8 cellular contexts compared by ENCODE assay signal in genomic region chr22:29581799-29582198, GRCh38. TPM values are rescaled to one million over a fixed set of nuclear protein-coding genes. Genes with fewer than 3 reads are reported as not detected.
A peak's percentile ranks its signal among the peaks of the same experiment; 100 is the strongest.
DNase-seq lines count a peak whose midpoint lies in the region; ATAC-seq and TF ChIP-seq lines count a peak whose summit lies in the region.

No MANE protein-coding gene starts in this region.

- H3K4me3 Mint-ChIP-seq in naive thymus-derived CD8-positive, alpha-beta T cell: peak overlapping the region; percentile 90 to 97 (median 94)

- H4K8ac ChIP-seq in neuronal stem cell (ENCODE audit: low read depth, low read length): no peak overlapping the region

- no peak overlapping the region for H3K23ac ChIP-seq in neuronal stem cell (ENCODE audit: low read depth, low read length, poor library complexity)

- H3K27ac ChIP-seq in Karpas-422 (ENCODE audit: low read length): no peak overlapping the region
- no peak overlapping the region for H3K27ac ChIP-seq in heart right ventricle
- H3K27ac ChIP-seq in neuronal stem cell (replicated peaks; ENCODE audit: low read length): no peak overlapping the region

- H3K4me2 ChIP-seq in Karpas-422 (ENCODE audit: low read depth, low read length, poor library complexity, severe bottlenecking) (peak overlapping the region; percentile 80), neuronal stem cell (ENCODE audit: insufficient read depth, low read length, poor library complexity, severe bottlenecking) (no peak overlapping the region)

- POLR2A ChIA-PET in naive thymus-derived CD8-positive, alpha-beta T cell (lab: Charles Lee): interaction anchor here (0.7 to 4.4 kb wide), 9 partner anchors 8 to 1011 kb away, joined by 3 to 32 read pairs (median 6); partner anchors contain the start of genes MTMR3 and THOC5

- peaks cover 10% of the 10 kb centered on the region for H3K79me1 ChIP-seq in neuronal stem cell (ENCODE audit: low read depth, low read length)

- H3K36me3 Mint-ChIP-seq in activated naive CD4-positive, alpha-beta T cell treated with anti-CD3 and anti-CD28 coated beads, Interleukin-2, amount 50 U/mL, for 72 hours: peaks cover 0 to 7% of the 10 kb centered on the region in 2 donors
- no peaks in the 10 kb centered on the region for H3K36me3 Mint-ChIP-seq in naive thymus-derived CD8-positive, alpha-beta T cell

- no peak overlapping the region for H4K91ac ChIP-seq in neuronal stem cell (ENCODE audit: low read depth, low read length, poor library complexity)

- H3K27me3 ChIP-seq in Karpas-422 (ENCODE audit: low read length): no peaks in the 10 kb centered on the region
- H3K27me3 ChIP-seq in heart right ventricle: no peaks in the 10 kb centered on the region
- H3K27me3 ChIP-seq in neuronal stem cell (ENCODE audit: control insufficient read depth in 3 of 3, insufficient read depth in 3 of 3, low read depth in 1 of 3, low read length in 3 of 3): no peaks in the 10 kb centered on the region

- H3K4ac ChIP-seq in neuronal stem cell (ENCODE audit: low read length): no peak overlapping the region

- peak overlapping the region; percentile 33; the same call in 1 of the 2 replicates for H3K9ac ChIP-seq in Karpas-422 (ENCODE audit: low read length)
- no peak overlapping the region for H3K9ac ChIP-seq in neuronal stem cell (ENCODE audit: low read depth, low read length, poor library complexity)

- H2BK15ac ChIP-seq in neuronal stem cell (ENCODE audit: low read length): no peak overlapping the region

- DNase-seq in DMS153 (lab: John Stamatoyannopoulos, UW): peak; percentile 78
- DNase-seq in Karpas-422: no peak
- DNase-seq in activated naive CD4-positive, alpha-beta T cell treated with anti-CD3 and anti-CD28 coated beads, Interleukin-2, amount 50 U/mL, for 72 hours (ENCODE audit: low spot score in 2 of 2): no peak
- no peak for DNase-seq in naive thymus-derived CD8-positive, alpha-beta T cell
- no peak for DNase-seq in kidney tubule cell (ENCODE audit: low spot score)
- no peak for DNase-seq in heart right ventricle
- DNase-seq in NCI-H2081 treated with DMSO at 0.1 percent for 48 hours (lab: John Stamatoyannopoulos, UW): no peak
- DNase-seq in neuronal stem cell (ENCODE audit: low spot score): no peak

- H3K36me3 ChIP-seq in Karpas-422 (ENCODE audit: insufficient read depth, low read length): no peaks in the 10 kb centered on the region
- no peaks in the 10 kb centered on the region for H3K36me3 ChIP-seq in heart right ventricle
- peaks cover 3 to 12% of the 10 kb centered on the region in 2 donors for H3K36me3 ChIP-seq in neuronal stem cell (replicated peaks in 1 of 2; ENCODE audit: control insufficient read depth in 2 of 2, insufficient read depth in 2 of 2, low read length in 2 of 2)

- H3K4me1 ChIP-seq in Karpas-422 (ENCODE audit: low read length) (peaks cover 12% of the 10 kb centered on the region), heart right ventricle (peaks cover 0 to 14% (median 4%) of the 10 kb centered on the region in 9 donors), neuronal stem cell (ENCODE audit: control insufficient read depth in 2 of 2, insufficient read depth in 1 of 2, low read depth in 1 of 2, low read length in 2 of 2) (peaks cover 6 to 11% of the 10 kb centered on the region in 2 donors)

- no peak for ATAC-seq in activated naive CD4-positive, alpha-beta T cell treated with anti-CD3 and anti-CD28 coated beads, Interleukin-2, amount 50 U/mL, for 72 hours
- ATAC-seq in naive thymus-derived CD8-positive, alpha-beta T cell: no peak
- ATAC-seq in heart right ventricle: no peak

- H3K4me3 ChIP-seq in Karpas-422 (ENCODE audit: low read length): peak overlapping the region; percentile 82
- peak overlapping the region in 2 of 10 donors; percentile 74 to 75 for H3K4me3 ChIP-seq in heart right ventricle
- peak overlapping the region in 1 of 2 donors; percentile 58 for H3K4me3 ChIP-seq in neuronal stem cell (ENCODE audit: low read length in 2 of 2)

- no peak overlapping the region for H3K14ac ChIP-seq in neuronal stem cell (ENCODE audit: low read length)

- H3K27me3 Mint-ChIP-seq in naive thymus-derived CD8-positive, alpha-beta T cell: no peaks in the 10 kb centered on the region

- no peak for TF ChIP-seq CTCF in heart right ventricle (IDR thresholded peaks at IDR 0.05)

- H3K18ac ChIP-seq in neuronal stem cell (ENCODE audit: low read length): no peak overlapping the region

- no peaks in the 10 kb centered on the region for H3K9me3 Mint-ChIP-seq in activated naive CD4-positive, alpha-beta T cell treated with anti-CD3 and anti-CD28 coated beads, Interleukin-2, amount 50 U/mL, for 72 hours
- H3K9me3 Mint-ChIP-seq in naive thymus-derived CD8-positive, alpha-beta T cell: no peaks in the 10 kb centered on the region

- no peak overlapping the region for H2AK5ac ChIP-seq in neuronal stem cell (ENCODE audit: low read depth, low read length)

- peaks cover 26% of the 10 kb centered on the region for H3K79me2 ChIP-seq in Karpas-422 (ENCODE audit: low read length)

- H3K9me3 ChIP-seq in Karpas-422 (ENCODE audit: low read length): no peaks in the 10 kb centered on the region
- H3K9me3 ChIP-seq in heart right ventricle: no peaks in the 10 kb centered on the region
- H3K9me3 ChIP-seq in neuronal stem cell (replicated peaks in 1 of 2; ENCODE audit: control insufficient read depth in 2 of 2, insufficient read depth in 1 of 2, low read depth in 1 of 2, low read length in 2 of 2): no peaks in the 10 kb centered on the region

- peak overlapping the region; percentile 37 to 90 for H3K27ac Mint-ChIP-seq in activated naive CD4-positive, alpha-beta T cell treated with anti-CD3 and anti-CD28 coated beads, Interleukin-2, amount 50 U/mL, for 72 hours
- peak overlapping the region in 6 of 10 donors; percentile 75 to 96 (median 94) for H3K27ac Mint-ChIP-seq in naive thymus-derived CD8-positive, alpha-beta T cell

- H2BK120ac ChIP-seq in neuronal stem cell (ENCODE audit: low read depth, low read length): no peak overlapping the region

- H2BK12ac ChIP-seq in neuronal stem cell (ENCODE audit: low read length): no peak overlapping the region

- WGBS in heart right ventricle, 2 donors: 88 to 90% methylated on average over 12 of the region's 12 CpGs
- WGBS in neuronal stem cell (ENCODE audit: extremely low coverage in 2 of 2, insufficient read length in 2 of 2, insufficient replicate concordance in 1 of 2), 2 donors: no CpG with 5 or more reads among the region's 12 CpGs

- no peaks in the 10 kb centered on the region for H3K9me2 ChIP-seq in Karpas-422 (replicated peaks; ENCODE audit: insufficient read depth, low read length)

- H4K20me1 ChIP-seq in Karpas-422 (ENCODE audit: insufficient read depth, low read depth, low read length): no peaks in the 10 kb centered on the region

- intact Hi-C loops in heart right ventricle (cut with DNase I): no loop called here

- H3K4me1 Mint-ChIP-seq in naive thymus-derived CD8-positive, alpha-beta T cell: peaks cover 12 to 25% (median 20%) of the 10 kb centered on the region in 4 donors

- H2AFZ ChIP-seq in Karpas-422 (ENCODE audit: low read length) (no peak overlapping the region), neuronal stem cell (ENCODE audit: low read length) (no peak overlapping the region)

- H2BK5ac ChIP-seq in neuronal stem cell (ENCODE audit: low read length): no peak overlapping the region

RNA-seq across cellular contexts. Expression of gene NIPSNAP1, which starts 0.9 kb away (rescaled TPM):
- total RNA-seq in Karpas-422 (2014; rRNA removed; shearing (Covaris generic); ENCODE audit: low replicate concordance): 75.9 and 100 TPM in 2 replicates
- 10 to 100 TPM; 64.3 to 74.7 TPM for total RNA-seq in activated naive CD4-positive, alpha-beta T cell treated with anti-CD3 and anti-CD28 coated beads, Interleukin-2, amount 50 U/mL, for 72 hours
- 10 to 100 TPM; 43.4 to 46.1 TPM for total RNA-seq in naive thymus-derived CD8-positive, alpha-beta T cell
- 10 to 100 TPM; 58.9 to 62.8 (median 59.6) TPM for polyA plus RNA-seq in naive thymus-derived CD8-positive, alpha-beta T cell
- total RNA-seq in heart right ventricle: 10 to 100 TPM; 14.9 to 27.3 (median 21.0) TPM
- 10 to 100 TPM; 13.8 to 16.5 TPM for polyA plus RNA-seq in heart right ventricle
- 268 TPM for polyA plus RNA-seq in neuronal stem cell (2013, experiment 1 of 2)
- polyA plus RNA-seq in neuronal stem cell (2013, experiment 2 of 2): 269 TPM

RNA-seq across cellular contexts. Expression of gene NF2, which starts 21.6 kb away (rescaled TPM):
- total RNA-seq in Karpas-422 (2014; rRNA removed; shearing (Covaris generic); ENCODE audit: low replicate concordance): 19.0 and 24.2 TPM in 2 replicates
- total RNA-seq in activated naive CD4-positive, alpha-beta T cell treated with anti-CD3 and anti-CD28 coated beads, Interleukin-2, amount 50 U/mL, for 72 hours: 10 to 100 TPM; 30.6 to 45.0 TPM
- 10 to 100 TPM; 23.6 to 25.4 TPM for total RNA-seq in naive thymus-derived CD8-positive, alpha-beta T cell
- 10 to 100 TPM; 15.3 to 16.8 (median 15.5) TPM for polyA plus RNA-seq in naive thymus-derived CD8-positive, alpha-beta T cell
- total RNA-seq in heart right ventricle: 10 to 100 TPM; 39.2 to 59.4 (median 45.9) TPM
- 10 to 100 TPM in 1 of 2 donors, 1 to 10 TPM in 1; 9.7 to 32.2 TPM for polyA plus RNA-seq in heart right ventricle
- 12.1 TPM for polyA plus RNA-seq in neuronal stem cell (2013, experiment 1 of 2)
- 13.0 TPM for polyA plus RNA-seq in neuronal stem cell (2013, experiment 2 of 2)

RNA-seq across cellular contexts. Expression of gene THOC5, which starts 28.2 kb away (rescaled TPM):
- total RNA-seq in Karpas-422 (2014; rRNA removed; shearing (Covaris generic); ENCODE audit: low replicate concordance): 48.2 and 54.0 TPM in 2 replicates
- 10 to 100 TPM; 50.8 to 82.9 TPM for total RNA-seq in activated naive CD4-positive, alpha-beta T cell treated with anti-CD3 and anti-CD28 coated beads, Interleukin-2, amount 50 U/mL, for 72 hours
- total RNA-seq in naive thymus-derived CD8-positive, alpha-beta T cell: 10 to 100 TPM; 47.2 to 48.0 TPM
- 10 to 100 TPM; 20.1 to 25.7 (median 20.8) TPM for polyA plus RNA-seq in naive thymus-derived CD8-positive, alpha-beta T cell
- total RNA-seq in heart right ventricle: 10 to 100 TPM; 32.0 to 77.9 (median 38.0) TPM
- polyA plus RNA-seq in heart right ventricle: 10 to 100 TPM; 41.4 to 46.9 TPM
- 16.1 TPM for polyA plus RNA-seq in neuronal stem cell (2013, experiment 1 of 2)
- 16.1 TPM for polyA plus RNA-seq in neuronal stem cell (2013, experiment 2 of 2)
